In genomic region chr2:101114815-101115214, GRCh38 we compare ENCODE assay signal across 12 cellular contexts. TPM values are rescaled to one million over a fixed set of nuclear protein-coding genes. Genes with fewer than 3 reads are reported as not detected.
DNase-seq lines count a peak whose midpoint lies in the region; ATAC-seq and TF ChIP-seq lines count a peak whose summit lies in the region.
"Had no signal": no experiment of that assay in that cellular context is flagged by ENCODE, and none has a peak within 500 bp of the region (broad histone marks: within the 10 kb centered on the region; RNA-seq: fewer than 3 reads in every experiment).

No MANE protein-coding gene starts in this region.

- TF ChIP-seq POLR2A in esophagus squamous epithelium (IDR thresholded peaks at IDR 0.05) (no peak), thyroid gland (IDR thresholded peaks at IDR 0.05) (no peak)

- peak overlapping the region; percentile 71 for H3K27ac ChIP-seq in DND-41 (ENCODE audit: low read length)
- H3K27ac ChIP-seq in esophagus squamous epithelium, result peak overlapping the region; percentile 2 to 83 (median 74)
- H3K27ac ChIP-seq in thyroid gland, result no peak overlapping the region

- peaks cover under 1% of the 10 kb centered on the region; the same call in 1 of the 2 replicates for H4K20me1 ChIP-seq in DND-41 (ENCODE audit: insufficient read depth, low read length)

- no peak for ATAC-seq in DND-41 (ENCODE audit: insufficient read depth, low read depth)
- ATAC-seq in GM21423 (IDR thresholded peaks at IDR 0.05; ENCODE audit: unreplicated experiment), result no peak

- DNase-seq in DND-41, result no peak
- DNase-seq in NOMO-1 treated with DMSO at 0.1 percent for 48 hours (lab: John Stamatoyannopoulos, UW; ENCODE audit: unreplicated experiment), result peak; percentile 75
- DNase-seq in esophagus squamous epithelium (lab: John Stamatoyannopoulos, UW), result no peak
- peak; percentile 40 for DNase-seq in pons (ENCODE audit: low spot score)
- no peak for DNase-seq in amniotic stem cell (lab: John Stamatoyannopoulos, UW)
- DNase-seq in NCI-H1048 (lab: John Stamatoyannopoulos, UW), result no peak
- DNase-seq in thyroid gland, result no peak
- DNase-seq: activated CD4-positive, alpha-beta T cell treated with anti-CD3 and anti-CD28 coated beads, Interleukin-2, amount 50 U/mL, for 48 hours; Calu3; erythroblast had no signal

- H3K79me2 ChIP-seq in DND-41 (ENCODE audit: insufficient read depth, low read length), result peaks cover 28% of the 10 kb centered on the region; the same call in 1 of the 2 replicates

- H3K4me3 ChIP-seq in DND-41 (ENCODE audit: low read depth in 1 of 2, low read length in 2 of 2) (no peak overlapping the region), esophagus squamous epithelium (no peak overlapping the region), thyroid gland (replicated peaks in 1 of 3) (no peak overlapping the region)
- H3K4me3 ChIP-seq: adrenal gland had no signal

- no peak overlapping the region for H2AFZ ChIP-seq in DND-41 (ENCODE audit: low read depth, low read length)

- intact Hi-C loops in esophagus squamous epithelium (cut with DNase I), result no loop called here
- intact Hi-C loops in thyroid gland (cut with DNase I), result no loop called here

- peaks cover 58% of the 10 kb centered on the region for H3K4me1 ChIP-seq in DND-41 (ENCODE audit: insufficient read depth, low read length)
- peaks cover 34 to 82% (median 64%) of the 10 kb centered on the region in 3 donors for H3K4me1 ChIP-seq in esophagus squamous epithelium
- H3K4me1 ChIP-seq in thyroid gland, result peaks cover 14 to 43% of the 10 kb centered on the region in 2 donors

- H3K36me3 ChIP-seq in DND-41 (ENCODE audit: insufficient read depth, low read length) (no peaks in the 10 kb centered on the region), esophagus squamous epithelium (no peaks in the 10 kb centered on the region), thyroid gland (no peaks in the 10 kb centered on the region)
- H3K36me3 ChIP-seq: adrenal gland had no signal

- TF ChIP-seq CTCF in DND-41 (IDR thresholded peaks at IDR 0.05; ENCODE audit: borderline replicate concordance, extremely low read depth, low read length, poor library complexity, severe bottlenecking) (no peak), esophagus squamous epithelium (IDR thresholded peaks at IDR 0.05) (no peak), thyroid gland (IDR thresholded peaks at IDR 0.05) (no peak)

- H3K9ac ChIP-seq in DND-41 (ENCODE audit: low read depth, low read length), result peak overlapping the region; percentile 25

- peak overlapping the region; percentile 12; the same call in 1 of the 2 replicates for H3K4me2 ChIP-seq in DND-41 (ENCODE audit: insufficient read depth, low read length)

- no peaks in the 10 kb centered on the region for H3K9me3 ChIP-seq in DND-41 (ENCODE audit: insufficient read depth, low read length, severe bottlenecking)
- no peaks in the 10 kb centered on the region for H3K9me3 ChIP-seq in esophagus squamous epithelium
- H3K9me3 ChIP-seq in thyroid gland, result no peaks in the 10 kb centered on the region
- H3K9me3 ChIP-seq: adrenal gland had no signal

- 78 to 84% methylated on average over 6 of the region's 6 CpGs for WGBS in esophagus squamous epithelium, 2 donors
- 84 to 87% methylated on average over 6 of the region's 6 CpGs for WGBS in thyroid gland, 2 donors

- no peaks in the 10 kb centered on the region for H3K27me3 ChIP-seq in DND-41 (ENCODE audit: insufficient read depth, low read length, poor library complexity)
- no peaks in the 10 kb centered on the region for H3K27me3 ChIP-seq in esophagus squamous epithelium
- no peaks in the 10 kb centered on the region for H3K27me3 ChIP-seq in thyroid gland
- H3K27me3 ChIP-seq: adrenal gland had no signal

RNA-seq across cellular contexts. Expression of gene TBC1D8, which starts 36.4 kb away (rescaled TPM):
- total RNA-seq in esophagus squamous epithelium (10 to 100 TPM; 19.5 to 46.9 (median 24.8) TPM), thyroid gland (10 to 100 TPM; 16.4 to 36.8 (median 27.1) TPM)

Comparison
In these comparisons a context has a peak if more than half of its experiments do, and no peak if none do; other contexts are left out.
1. DNase-seq: peak in NOMO-1 treated with DMSO at 0.1 percent for 48 hours (single experiment) and pons (single experiment); none in DND-41 (single experiment), esophagus squamous epithelium (single experiment), amniotic stem cell (single experiment), NCI-H1048 (single experiment) and thyroid gland (0 of 2).
2. H3K27ac ChIP-seq: peak in DND-41 (single experiment) and esophagus squamous epithelium (4 of 4); none in thyroid gland (0 of 3).